Comparison of ENCODE assay signal across 15 cellular contexts in genomic region chr9:134589748-134590147, GRCh38. TPM values are rescaled to one million over a fixed set of nuclear protein-coding genes. Genes with fewer than 3 reads are reported as not detected.
"Had no signal": no experiment of that assay in that cellular context is flagged by ENCODE, and none has a peak within 500 bp of the region (broad histone marks: within the 10 kb centered on the region; RNA-seq: fewer than 3 reads in every experiment).

No MANE protein-coding gene starts in this region.

- H3K27ac Mint-ChIP-seq: activated naive CD4-positive, alpha-beta T cell treated with anti-CD3 and anti-CD28 coated beads for 36 hours; natural killer cell treated with Interleukin-12 subunit alpha and Interleukin-12 subunit beta and Interleukin-15 and Interleukin-18, amount 100 ng/mL, for 72 hours; stimulated activated naive CD8-positive, alpha-beta T cell treated with anti-CD3 and anti-CD28 coated beads, Interleukin-15, amount 100 ng/mL, for 72 hours; T-helper 17 cell had no signal

- H3K36me3 Mint-ChIP-seq: natural killer cell treated with Interleukin-12 subunit alpha and Interleukin-12 subunit beta and Interleukin-15 and Interleukin-18, amount 100 ng/mL, for 72 hours had no signal

- H3K4me1 Mint-ChIP-seq: T-helper 17 cell had no signal

- DNase-seq: activated CD4-positive, alpha-beta T cell treated with anti-CD3 and anti-CD28 coated beads, Interleukin-2, amount 50 U/mL, for 4 hours; activated CD8-positive, alpha-beta memory T cell treated with anti-CD3 and anti-CD28 coated beads, Interleukin-2, amount 50 U/mL, for 4 hours; activated naive CD4-positive, alpha-beta T cell treated with anti-CD3 and anti-CD28 coated beads for 36 hours; effector CD8-positive, alpha-beta T cell; kidney glomerular epithelial cell; mammary epithelial cell; stimulated activated CD4-positive, alpha-beta T cell treated with anti-CD3 and anti-CD28 coated beads, Interleukin-15, amount 100 ng/mL, for 24 hours; stimulated activated CD4-positive, alpha-beta T cell treated with anti-CD3 and anti-CD28 coated beads, Interleukin-4, amount 100 ng/mL, for 4 hours; stimulated activated naive CD8-positive, alpha-beta T cell treated with anti-CD3 and anti-CD28 coated beads, Interleukin-15, amount 100 ng/mL, for 72 hours; T-helper 17 cell had no signal

- ATAC-seq: natural killer cell treated with Interleukin-12 subunit alpha and Interleukin-12 subunit beta and Interleukin-15 and Interleukin-18, amount 100 ng/mL, for 72 hours; stimulated activated naive CD8-positive, alpha-beta T cell treated with anti-CD3 and anti-CD28 coated beads, Interleukin-15, amount 100 ng/mL, for 72 hours; T-helper 17 cell had no signal

- H3K27ac ChIP-seq: cardiac muscle cell, epithelial cell of prostate, ovary, thoracic aorta had no signal

- H3K9me3 Mint-ChIP-seq: activated naive CD4-positive, alpha-beta T cell treated with anti-CD3 and anti-CD28 coated beads for 36 hours; natural killer cell treated with Interleukin-12 subunit alpha and Interleukin-12 subunit beta and Interleukin-15 and Interleukin-18, amount 100 ng/mL, for 72 hours; stimulated activated naive CD8-positive, alpha-beta T cell treated with anti-CD3 and anti-CD28 coated beads, Interleukin-15, amount 100 ng/mL, for 72 hours had no signal

- H3K4me3 ChIP-seq: cardiac muscle cell, ovary, thoracic aorta had no signal

- H3K9me3 ChIP-seq: ovary, thoracic aorta had no signal

- H3K27me3 ChIP-seq: cardiac muscle cell, ovary had no signal

- H3K4me3 Mint-ChIP-seq: activated naive CD4-positive, alpha-beta T cell treated with anti-CD3 and anti-CD28 coated beads for 36 hours; natural killer cell treated with Interleukin-12 subunit alpha and Interleukin-12 subunit beta and Interleukin-15 and Interleukin-18, amount 100 ng/mL, for 72 hours; stimulated activated naive CD8-positive, alpha-beta T cell treated with anti-CD3 and anti-CD28 coated beads, Interleukin-15, amount 100 ng/mL, for 72 hours; T-helper 17 cell had no signal

- H3K36me3 ChIP-seq: cardiac muscle cell, ovary, thoracic aorta had no signal

RNA-seq across cellular contexts. Expression of gene COL5A1, which starts 51.9 kb away (rescaled TPM):
- total RNA-seq: natural killer cell treated with Interleukin-12 subunit alpha and Interleukin-12 subunit beta and Interleukin-15 and Interleukin-18, amount 100 ng/mL, for 72 hours had no signal
